ENCODE assay signal across 11 cellular contexts in the genomic region with DNA sequence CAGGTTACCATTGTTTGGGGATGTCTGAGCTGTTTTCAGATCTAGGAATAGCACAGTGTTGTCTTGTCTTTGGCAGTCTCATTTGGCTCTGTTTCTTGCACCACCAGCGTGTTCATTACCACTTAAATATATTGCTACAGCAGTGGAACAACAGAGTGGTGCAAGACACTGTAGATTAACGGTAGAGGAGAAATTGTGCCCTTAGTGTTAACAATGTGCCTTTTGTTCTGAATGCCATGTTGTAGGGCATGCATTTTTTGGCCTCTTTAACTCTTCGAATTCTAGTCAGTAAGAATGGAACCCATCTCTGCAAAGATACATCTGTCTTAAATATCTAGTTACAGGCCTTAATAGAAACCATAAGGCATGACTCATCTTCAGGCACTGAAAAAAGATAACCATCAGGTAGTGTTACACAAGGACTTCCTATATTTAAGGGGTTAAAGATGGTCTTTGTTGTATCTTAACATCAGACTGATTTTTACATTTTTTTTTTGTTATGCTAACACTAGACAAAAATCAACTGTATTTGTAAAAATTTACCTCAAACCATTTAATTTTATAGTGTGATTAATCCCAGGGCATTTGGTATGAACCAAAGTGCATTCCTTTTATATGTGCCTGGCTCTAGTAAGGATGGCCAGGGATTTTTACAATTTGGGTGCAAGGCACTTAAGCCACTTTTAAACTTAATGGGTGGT. TPM values are rescaled to one million over a fixed set of nuclear protein-coding genes. Genes with fewer than 3 reads are reported as not detected.
DNase-seq lines count a peak whose midpoint lies in the region; ATAC-seq, FAIRE-seq and TF ChIP-seq lines count a peak whose summit lies in the region.
"Had no signal": no experiment of that assay in that cellular context is flagged by ENCODE, and none has a peak within 500 bp of the region (broad histone marks: within the 10 kb centered on the region; RNA-seq: fewer than 3 reads in every experiment).

No MANE protein-coding gene starts in this region.

- no peak for TF ChIP-seq CTCF in activated CD8-positive, alpha-beta T cell treated with anti-CD3 and anti-CD28 coated beads for 36 hours (IDR thresholded peaks at IDR 0.05)
- TF ChIP-seq CTCF in vagina (IDR thresholded peaks at IDR 0.05): no peak

- no peaks in the 10 kb centered on the region for H3K27me3 ChIP-seq in vagina
- H3K27me3 ChIP-seq: BE2C, left lung had no signal

- H3K4me1 Mint-ChIP-seq in activated CD8-positive, alpha-beta T cell treated with anti-CD3 and anti-CD28 coated beads for 36 hours (ENCODE audit: low read depth): peaks cover 85% of the 10 kb centered on the region
- H3K4me1 Mint-ChIP-seq in activated CD8-positive, alpha-beta T cell treated with anti-CD3 and anti-CD28 coated beads, Interleukin-2, amount 10 ng/mL, durations not matched to agents 7 days and 5 days (ENCODE audit: low read depth): peaks cover 72% of the 10 kb centered on the region

- no peaks in the 10 kb centered on the region for H3K27me3 Mint-ChIP-seq in activated CD8-positive, alpha-beta T cell treated with anti-CD3 and anti-CD28 coated beads for 36 hours
- no peaks in the 10 kb centered on the region for H3K27me3 Mint-ChIP-seq in activated CD8-positive, alpha-beta T cell treated with anti-CD3 and anti-CD28 coated beads, Interleukin-2, amount 10 ng/mL, durations not matched to agents 7 days and 5 days (ENCODE audit: low read depth)
- H3K27me3 Mint-ChIP-seq: activated CD4-positive, alpha-beta T cell treated with anti-CD3 and anti-CD28 coated beads, Interleukin-2, amount 10 ng/mL, durations not matched to agents 24 days and 14 days had no signal

- peaks cover 48% of the 10 kb centered on the region for H3K36me3 Mint-ChIP-seq in activated CD8-positive, alpha-beta T cell treated with anti-CD3 and anti-CD28 coated beads for 36 hours (ENCODE audit: low read depth)
- H3K36me3 Mint-ChIP-seq in activated CD8-positive, alpha-beta T cell treated with anti-CD3 and anti-CD28 coated beads, Interleukin-2, amount 10 ng/mL, durations not matched to agents 7 days and 5 days (ENCODE audit: low read depth): peaks cover 82% of the 10 kb centered on the region

- H3K9me3 ChIP-seq in vagina: no peaks in the 10 kb centered on the region
- H3K9me3 ChIP-seq: BE2C, left lung had no signal

- peaks cover 34% of the 10 kb centered on the region for H3K4me1 ChIP-seq in vagina
- H3K4me1 ChIP-seq: left lung had no signal

- POLR2A ChIA-PET in activated CD8-positive, alpha-beta T cell treated with anti-CD3 and anti-CD28 coated beads for 36 hours (lab: Charles Lee): no interaction called here
- POLR2A ChIA-PET in activated CD8-positive, alpha-beta T cell treated with anti-CD3 and anti-CD28 coated beads, Interleukin-2, amount 10 ng/mL, durations not matched to agents 7 days and 5 days (lab: Charles Lee): no interaction called here

- ATAC-seq in activated CD8-positive, alpha-beta T cell treated with anti-CD3 and anti-CD28 coated beads for 36 hours: peak; percentile 62
- ATAC-seq in activated CD8-positive, alpha-beta T cell treated with anti-CD3 and anti-CD28 coated beads, Interleukin-2, amount 10 ng/mL, durations not matched to agents 7 days and 5 days: no peak
- ATAC-seq: left lung had no signal

- peaks cover 0 to 16% of the 10 kb centered on the region in 2 donors for H3K36me3 ChIP-seq in vagina

- H3K9me3 Mint-ChIP-seq in activated CD8-positive, alpha-beta T cell treated with anti-CD3 and anti-CD28 coated beads for 36 hours: no peaks in the 10 kb centered on the region
- no peaks in the 10 kb centered on the region for H3K9me3 Mint-ChIP-seq in activated CD8-positive, alpha-beta T cell treated with anti-CD3 and anti-CD28 coated beads, Interleukin-2, amount 10 ng/mL, durations not matched to agents 7 days and 5 days (ENCODE audit: insufficient read depth)

- intact Hi-C loops in activated CD8-positive, alpha-beta T cell treated with anti-CD3 and anti-CD28 coated beads for 36 hours (cut with micrococcal nuclease): no loop called here
- intact Hi-C loops in vagina (cut with DNase I) (no loop called here), posterior vena cava (cut with DNase I) (loop anchor here in 1 of 2 donors (10.0 kb wide), 1 partner anchor 53 kb away; no protein-coding TSS in a partner anchor)

- FAIRE-seq in RCC 7860 (lab: Jason Lieb, UNC): peak; percentile 32

- H3K4me3 ChIP-seq in skeletal muscle cell (ENCODE audit: low read depth, low read length) (no peak overlapping the region), vagina (no peak overlapping the region)
- H3K4me3 ChIP-seq: left lung had no signal

- H3K27ac Mint-ChIP-seq in activated CD8-positive, alpha-beta T cell treated with anti-CD3 and anti-CD28 coated beads for 36 hours: peak overlapping the region; percentile 4
- no peak overlapping the region for H3K27ac Mint-ChIP-seq in activated CD8-positive, alpha-beta T cell treated with anti-CD3 and anti-CD28 coated beads, Interleukin-2, amount 10 ng/mL, durations not matched to agents 7 days and 5 days
- H3K27ac Mint-ChIP-seq: activated CD4-positive, alpha-beta T cell treated with anti-CD3 and anti-CD28 coated beads, Interleukin-2, amount 10 ng/mL, durations not matched to agents 24 days and 14 days had no signal

- TF ChIP-seq POLR2A in vagina (IDR thresholded peaks at IDR 0.05): no peak

- H3K4me3 Mint-ChIP-seq in activated CD8-positive, alpha-beta T cell treated with anti-CD3 and anti-CD28 coated beads for 36 hours: no peak overlapping the region
- no peak overlapping the region for H3K4me3 Mint-ChIP-seq in activated CD8-positive, alpha-beta T cell treated with anti-CD3 and anti-CD28 coated beads, Interleukin-2, amount 10 ng/mL, durations not matched to agents 7 days and 5 days
- H3K4me3 Mint-ChIP-seq: activated CD4-positive, alpha-beta T cell treated with anti-CD3 and anti-CD28 coated beads, Interleukin-2, amount 10 ng/mL, durations not matched to agents 24 days and 14 days had no signal

- CTCF ChIA-PET in activated CD8-positive, alpha-beta T cell treated with anti-CD3 and anti-CD28 coated beads for 36 hours (lab: Charles Lee): interaction anchor here (1.4 kb wide), 1 partner anchor 11 kb away, joined by 3 read pairs; no protein-coding TSS in a partner anchor
- CTCF ChIA-PET in activated CD8-positive, alpha-beta T cell treated with anti-CD3 and anti-CD28 coated beads, Interleukin-2, amount 10 ng/mL, durations not matched to agents 7 days and 5 days (lab: Charles Lee): interaction anchor here (1.7 kb wide), 1 partner anchor 8 kb away, joined by 6 read pairs; no protein-coding TSS in a partner anchor

- H3K27ac ChIP-seq in vagina: no peak overlapping the region
- H3K27ac ChIP-seq: left lung had no signal

- no peak for DNase-seq in activated CD8-positive, alpha-beta T cell treated with anti-CD3 and anti-CD28 coated beads for 36 hours
- no peak for DNase-seq in activated CD8-positive, alpha-beta T cell treated with anti-CD3 and anti-CD28 coated beads, Interleukin-2, amount 10 ng/mL, durations not matched to agents 7 days and 5 days
- DNase-seq in RCC 7860 (ENCODE audit: low spot score): no peak
- DNase-seq in fibroblast of peridontal ligament (ENCODE audit: extremely low read depth): peak; percentile 66
- peak; percentile 49 for DNase-seq in skeletal muscle cell (ENCODE audit: low read depth)
- DNase-seq in central memory CD4-positive, alpha-beta T cell: no peak
- no peak for DNase-seq in vagina (ENCODE audit: extremely low spot score in 2 of 2)
- no peak for DNase-seq in posterior vena cava (ENCODE audit: low spot score)
- DNase-seq: activated CD4-positive, alpha-beta T cell treated with anti-CD3 and anti-CD28 coated beads, Interleukin-2, amount 10 ng/mL, durations not matched to agents 24 days and 14 days; BE2C; left lung had no signal

RNA-seq across cellular contexts. Expression of a gene that starts 12.9 kb away (rescaled TPM):
- total RNA-seq in activated CD8-positive, alpha-beta T cell treated with anti-CD3 and anti-CD28 coated beads for 36 hours: 10 to 100 TPM; 28.8 to 33.7 TPM
- total RNA-seq in activated CD8-positive, alpha-beta T cell treated with anti-CD3 and anti-CD28 coated beads, Interleukin-2, amount 10 ng/mL, durations not matched to agents 7 days and 5 days: 10 to 100 TPM; 72.9 to 73.1 TPM
- total RNA-seq in vagina (16.2 TPM), posterior vena cava (10 to 100 TPM; 44.3 to 47.8 TPM)

Comparison
In these comparisons a context has a peak if more than half of its experiments do, and no peak if none do; other contexts are left out.
1. DNase-seq: peak in fibroblast of peridontal ligament (single experiment) and skeletal muscle cell (single experiment); none in activated CD8-positive, alpha-beta T cell treated with anti-CD3 and anti-CD28 coated beads for 36 hours (single experiment), activated CD8-positive, alpha-beta T cell treated with anti-CD3 and anti-CD28 coated beads, Interleukin-2, amount 10 ng/mL, durations not matched to agents 7 days and 5 days (single experiment), RCC 7860 (single experiment), central memory CD4-positive, alpha-beta T cell (single experiment), vagina (0 of 2) and posterior vena cava (single experiment).